33 cellular contexts compared by ENCODE assay signal in the genomic region with DNA sequence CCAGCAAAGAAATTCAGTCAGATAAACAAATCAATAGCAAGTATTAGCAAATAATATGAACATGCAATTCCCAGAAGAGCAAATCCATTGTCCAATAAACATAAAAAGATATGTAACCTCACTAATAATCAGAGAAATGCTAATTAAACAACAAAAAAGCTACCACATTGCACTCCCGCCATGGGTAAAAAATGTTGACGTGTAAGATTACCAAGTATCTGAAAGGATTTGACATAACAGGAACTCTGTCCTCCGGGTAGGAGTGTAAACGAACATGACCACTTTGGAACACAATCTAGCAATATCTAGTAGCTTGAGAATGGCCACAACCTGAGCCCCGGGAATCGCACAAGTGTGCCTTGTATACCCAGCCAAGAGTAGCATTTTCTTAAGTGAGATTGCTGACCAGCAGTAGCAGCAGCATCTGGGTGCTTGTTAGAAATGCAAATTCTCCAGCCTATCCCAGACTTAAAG. TPM values are rescaled to one million over a fixed set of nuclear protein-coding genes. Genes with fewer than 3 reads are reported as not detected.
"Had no signal": no experiment of that assay in that cellular context is flagged by ENCODE, and none has a peak within 500 bp of the region (broad histone marks: within the 10 kb centered on the region; RNA-seq: fewer than 3 reads in every experiment).

No MANE protein-coding gene starts in this region.

- H3K27ac Mint-ChIP-seq: activated naive CD8-positive, alpha-beta T cell; activated T-helper 17 cell treated with anti-CD3 and anti-CD28 coated beads, Interleukin-2, amount 50 U/mL, for 72 hours; effector memory CD8-positive, alpha-beta T cell had no signal

- ATAC-seq: activated T-cell treated with anti-CD3 and anti-CD28 coated beads, Interleukin-2, amount 50 U/mL, for 4 hours; activated T-helper 17 cell treated with anti-CD3 and anti-CD28 coated beads, Interleukin-2, amount 50 U/mL, for 72 hours; effector memory CD8-positive, alpha-beta T cell; gastroesophageal sphincter; heart right ventricle had no signal

- H3K27ac ChIP-seq: epithelial cell of prostate, esophagus squamous epithelium, gastroesophageal sphincter, heart right ventricle had no signal

- H3K9me3 ChIP-seq: esophagus squamous epithelium, gastroesophageal sphincter, heart right ventricle had no signal

- H3K4me3 ChIP-seq: esophagus squamous epithelium, gastroesophageal sphincter, heart right ventricle had no signal

- DNase-seq: activated CD4-positive, alpha-beta T cell treated with anti-CD3 and anti-CD28 coated beads for 1 hour; activated CD4-positive, alpha-beta T cell treated with anti-CD3 and anti-CD28 coated beads for 48 hours; activated CD4-positive, alpha-beta T cell treated with anti-CD3 and anti-CD28 coated beads, Interleukin-2, amount 50 U/mL, for 1 hour; activated CD4-positive, alpha-beta T cell treated with anti-CD3 and anti-CD28 coated beads, Interleukin-2, amount 50 U/mL, for 48 hours; activated CD8-positive, alpha-beta memory T cell treated with anti-CD3 and anti-CD28 coated beads, Interleukin-2, amount 50 U/mL, for 48 hours; activated effector memory CD4-positive, alpha-beta T cell treated with Interleukin-2 at 50 U/mL for 16 hours; activated gamma-delta T cell treated with Interleukin-2 at 50 U/mL for 16 hours; activated naive CD4-positive, alpha-beta T cell treated with anti-CD3 and anti-CD28 coated beads, Interleukin-2, amount 50 U/mL, for 16 hours; activated naive CD4-positive, alpha-beta T cell treated with Interleukin-2 at 50 U/mL for 16 hours; activated T-cell treated with anti-CD3 and anti-CD28 coated beads, Interleukin-2, amount 50 U/mL, for 4 hours; amniotic stem cell; anterior cingulate cortex; caudate nucleus; cortex of kidney; effector CD4-positive, alpha-beta T cell; effector memory CD8-positive, alpha-beta T cell; esophagus squamous epithelium; heart right ventricle; T-helper 1 cell; T-helper 2 cell had no signal

- H3K4me1 ChIP-seq: esophagus squamous epithelium, gastroesophageal sphincter, heart right ventricle had no signal

- H3K4me1 Mint-ChIP-seq: activated T-helper 17 cell treated with anti-CD3 and anti-CD28 coated beads, Interleukin-2, amount 50 U/mL, for 72 hours had no signal

- H3K4me3 Mint-ChIP-seq: activated naive CD8-positive, alpha-beta T cell; activated T-cell treated with anti-CD3 and anti-CD28 coated beads, Interleukin-2, amount 50 U/mL, for 4 hours; activated T-helper 17 cell treated with anti-CD3 and anti-CD28 coated beads, Interleukin-2, amount 50 U/mL, for 72 hours; effector memory CD8-positive, alpha-beta T cell had no signal

- H3K36me3 ChIP-seq: esophagus squamous epithelium, gastroesophageal sphincter, heart right ventricle had no signal

- H3K9me3 Mint-ChIP-seq: activated T-cell treated with anti-CD3 and anti-CD28 coated beads, Interleukin-2, amount 50 U/mL, for 4 hours; activated T-helper 17 cell treated with anti-CD3 and anti-CD28 coated beads, Interleukin-2, amount 50 U/mL, for 72 hours; effector memory CD8-positive, alpha-beta T cell had no signal

- H3K36me3 Mint-ChIP-seq: activated naive CD8-positive, alpha-beta T cell had no signal

RNA-seq across cellular contexts. Expression of a gene that starts 31.6 kb away (rescaled TPM):
- total RNA-seq: activated T-cell treated with anti-CD3 and anti-CD28 coated beads, Interleukin-2, amount 50 U/mL, for 4 hours; activated T-helper 17 cell treated with anti-CD3 and anti-CD28 coated beads, Interleukin-2, amount 50 U/mL, for 72 hours; astrocyte; chondrocyte; dermis blood vessel endothelial cell; endothelial cell of umbilical vein; esophagus squamous epithelium; fibroblast of lung; fibroblast of villous mesenchyme; gastroesophageal sphincter; glomerular endothelial cell; heart right ventricle had no signal
- polyA plus RNA-seq: adipose tissue, endothelial cell of umbilical vein, esophagus, fibroblast of lung, heart right ventricle had no signal

RNA-seq across cellular contexts. Expression of a gene that starts 31.7 kb away (rescaled TPM):
- total RNA-seq: activated T-cell treated with anti-CD3 and anti-CD28 coated beads, Interleukin-2, amount 50 U/mL, for 4 hours; activated T-helper 17 cell treated with anti-CD3 and anti-CD28 coated beads, Interleukin-2, amount 50 U/mL, for 72 hours; astrocyte; chondrocyte; dermis blood vessel endothelial cell; endothelial cell of umbilical vein; fibroblast of lung; fibroblast of villous mesenchyme; gastroesophageal sphincter; glomerular endothelial cell; heart right ventricle had no signal
- polyA plus RNA-seq: endothelial cell of umbilical vein, fibroblast of lung, heart right ventricle had no signal

RNA-seq across cellular contexts. Expression of a gene that starts 35.5 kb away (rescaled TPM):
- total RNA-seq: activated T-helper 17 cell treated with anti-CD3 and anti-CD28 coated beads, Interleukin-2, amount 50 U/mL, for 72 hours; chondrocyte; dermis blood vessel endothelial cell; endothelial cell of umbilical vein; fibroblast of lung; fibroblast of villous mesenchyme; gastroesophageal sphincter; glomerular endothelial cell had no signal
- polyA plus RNA-seq: endothelial cell of umbilical vein, fibroblast of lung, heart right ventricle had no signal
